ENCODE assay signal across 8 cellular contexts in genomic region chr6:75230484-75231325, GRCh38. TPM values are rescaled to one million over a fixed set of nuclear protein-coding genes. Genes with fewer than 3 reads are reported as not detected.
A peak's percentile ranks its signal among the peaks of the same experiment; 100 is the strongest.
DNase-seq lines count a peak whose midpoint lies in the region; ATAC-seq and TF ChIP-seq lines count a peak whose summit lies in the region.

No MANE protein-coding gene starts in this region.

- H2AFZ ChIP-seq in ACC112 (ENCODE audit: low read length, unreplicated experiment), result peak overlapping the region; percentile 91

- ATAC-seq in RWPE2 (ENCODE audit: low read depth) (peak; percentile 83), psoas muscle (peak in 2 of 4 donors; percentile 37 to 65)

- intact Hi-C loops in psoas muscle (cut with DNase I) (no loop called here), posterior vena cava (cut with DNase I) (no loop called here)

- TF ChIP-seq CTCF in GM13976 (IDR thresholded peaks at IDR 0.05; ENCODE audit: borderline replicate concordance, control extremely low read depth, extremely low read depth, insufficient read depth, missing control alignments) (peak; percentile 31), RWPE2 (IDR thresholded peaks at IDR 0.05; ENCODE audit: poor library complexity, severe bottlenecking) (peak; percentile 87), fibroblast of pulmonary artery (IDR thresholded peaks at IDR 0.05; ENCODE audit: low read length, missing control alignments) (peak; percentile 93), psoas muscle (IDR thresholded peaks at IDR 0.05) (peak; percentile 56)

- DNase-seq in GM13976 (ENCODE audit: low spot score) (no peak), RWPE2 (ENCODE audit: low spot score) (no peak), fibroblast of pulmonary artery (ENCODE audit: low read depth) (peak; percentile 80), psoas muscle (no peak), mucosa of gallbladder (ENCODE audit: low spot score) (no peak), posterior vena cava (ENCODE audit: low spot score) (no peak)
- DNase-seq in stimulated activated CD8-positive, alpha-beta memory T cell treated with anti-CD3 and anti-CD28 coated beads, Interleukin-4, amount 100 ng/mL, for 48 hours, result no peak

- H3K27ac ChIP-seq in ACC112 (ENCODE audit: low read depth, low read length) (no peak overlapping the region), RWPE2 (ENCODE audit: poor library complexity, severe bottlenecking) (no peak overlapping the region), psoas muscle (no peak overlapping the region)

- WGBS in psoas muscle, 3 donors, result 59 to 69% (median 65%) methylated on average over 10 of the region's 10 CpGs

- peaks cover 4% of the 10 kb centered on the region for H3K4me1 ChIP-seq in ACC112 (ENCODE audit: control insufficient read depth, insufficient read depth, low read length, unreplicated experiment)
- H3K4me1 ChIP-seq in RWPE2 (ENCODE audit: insufficient read depth, poor library complexity, severe bottlenecking), result no peaks in the 10 kb centered on the region
- peaks cover 12% of the 10 kb centered on the region for H3K4me1 ChIP-seq in psoas muscle

- H3K4me3 ChIP-seq in ACC112 (ENCODE audit: low read depth, low read length) (peak overlapping the region; percentile 52; the same call in 1 of the 2 replicates), RWPE2 (ENCODE audit: severe bottlenecking) (no peak overlapping the region), fibroblast of pulmonary artery (replicated peaks; ENCODE audit: low read depth, low read length) (no peak overlapping the region), psoas muscle (no peak overlapping the region)

- in situ Hi-C loops in GM13976 (cut with MboI; ENCODE audit: low sequenced_read_pairs, unreplicated experiment), result no loop called here

- H3K27me3 ChIP-seq in ACC112 (ENCODE audit: insufficient read depth, low read length) (no peaks in the 10 kb centered on the region), RWPE2 (ENCODE audit: insufficient read depth, poor library complexity, severe bottlenecking) (no peaks in the 10 kb centered on the region), psoas muscle (ENCODE audit: insufficient read depth in 3 of 3, low read length in 2 of 3) (no peaks in the 10 kb centered on the region)

- no peaks in the 10 kb centered on the region for H3K79me2 ChIP-seq in ACC112 (ENCODE audit: control insufficient read depth, insufficient read depth, low read length, unreplicated experiment)

- H3K36me3 ChIP-seq in ACC112 (ENCODE audit: insufficient read depth, low read length) (no peaks in the 10 kb centered on the region), RWPE2 (ENCODE audit: low read depth) (no peaks in the 10 kb centered on the region), psoas muscle (ENCODE audit: insufficient read depth in 1 of 2, low read depth in 1 of 2) (peaks cover 0 to 2% of the 10 kb centered on the region in 2 donors)

- no peaks in the 10 kb centered on the region for H3K9me3 ChIP-seq in RWPE2 (ENCODE audit: severe bottlenecking)
- H3K9me3 ChIP-seq in psoas muscle, result no peaks in the 10 kb centered on the region

RNA-seq across cellular contexts. Expression of gene COX7A2, which starts 12.9 kb away (rescaled TPM):
- total RNA-seq in psoas muscle (100 to 1,000 TPM; 224 to 466 (median 320) TPM), mucosa of gallbladder (376 TPM), posterior vena cava (100 to 1,000 TPM; 408 to 448 TPM)
- 100 to 1,000 TPM; 324 to 404 (median 372) TPM for polyA plus RNA-seq in psoas muscle

RNA-seq across cellular contexts. Expression of gene COL12A1, which starts 24.9 kb away (rescaled TPM):
- total RNA-seq in psoas muscle (10 to 100 TPM in 3 of 4 donors, 1 to 10 TPM in 1; 5.9 to 23.2 (median 18.7) TPM), mucosa of gallbladder (46.8 TPM), posterior vena cava (100 to 1,000 TPM; 219 to 222 TPM)
- 1 to 10 TPM; 2.7 to 5.4 (median 4.6) TPM for polyA plus RNA-seq in psoas muscle

RNA-seq across cellular contexts. Expression of gene TMEM30A, which starts 53.9 kb away (rescaled TPM):
- total RNA-seq in psoas muscle (10 to 100 TPM; 30.9 to 52.6 (median 41.6) TPM), mucosa of gallbladder (102 TPM), posterior vena cava (100 to 1,000 TPM; 109 to 113 TPM)
- 10 to 100 TPM; 18.7 to 46.1 (median 37.6) TPM for polyA plus RNA-seq in psoas muscle

Comparison
In these comparisons a context has a peak if more than half of its experiments do, and no peak if none do; other contexts are left out.
1. CTCF ChIP-seq: peak in every context shown above with its lines; median percentile 93 in fibroblast of pulmonary artery; 87 in RWPE2; 56 in psoas muscle; 31 in GM13976.